Comparison of ENCODE assay signal across 19 cellular contexts in the genomic region with DNA sequence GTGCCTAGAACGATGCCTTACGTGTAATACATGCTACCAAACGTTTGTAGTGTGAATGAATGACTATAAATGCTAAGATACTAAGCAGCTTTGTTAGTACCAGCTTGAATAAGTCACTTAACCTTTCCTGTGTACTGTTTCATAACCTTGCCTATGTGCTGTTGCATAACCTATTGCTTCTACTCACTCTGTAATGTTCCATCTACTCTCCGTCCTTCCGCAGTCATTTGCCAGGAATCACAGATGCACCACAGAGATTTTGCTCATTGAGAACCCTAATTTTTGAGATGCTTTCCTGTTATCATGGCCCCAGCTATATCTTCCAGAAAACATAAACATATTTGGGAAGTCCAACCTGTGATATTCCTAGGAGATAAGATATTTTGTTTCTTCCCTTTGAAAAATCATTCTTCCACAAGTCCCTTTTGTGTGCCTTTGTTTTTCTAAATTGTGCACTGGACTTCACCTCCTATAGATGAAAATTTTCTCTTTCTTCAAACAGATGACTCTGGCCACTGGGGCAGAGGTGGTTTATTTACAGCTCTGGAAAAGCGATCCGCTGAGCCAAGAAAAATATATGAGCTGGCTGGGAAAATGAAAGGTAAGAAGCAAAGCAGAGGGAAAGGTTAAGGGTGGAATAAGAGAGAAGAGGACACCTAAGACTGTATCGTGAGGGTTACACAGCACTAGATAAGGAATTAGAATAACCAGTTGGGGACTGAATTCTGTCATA.
"Had no signal": no experiment of that assay in that cellular context is flagged by ENCODE, and none has a peak within 500 bp of the region (broad histone marks: within the 10 kb centered on the region; RNA-seq: fewer than 3 reads in every experiment).

No MANE protein-coding gene starts in this region.

- H3K27me3 Mint-ChIP-seq: activated CD4-positive, alpha-beta memory T cell treated with anti-CD3 and anti-CD28 coated beads, Interleukin-2, amount 10 ng/mL, durations not matched to agents 7 days and 5 days; activated T-cell treated with anti-CD3 and anti-CD28 coated beads, Interleukin-2, amount 50 U/mL, for 24 hours; brain; dendritic cell treated with granulocyte-macrophage colony-stimulating factor and Interleukin-4, amounts not matched to agents 40 ng/mL and 50 ng/mL, for 4 days had no signal

- H3K9me3 ChIP-seq: transverse colon, vagina had no signal

- H3K27ac Mint-ChIP-seq: activated CD4-positive, alpha-beta memory T cell treated with anti-CD3 and anti-CD28 coated beads, Interleukin-2, amount 10 ng/mL, durations not matched to agents 7 days and 5 days; activated T-cell treated with anti-CD3 and anti-CD28 coated beads, Interleukin-2, amount 50 U/mL, for 24 hours; brain; dendritic cell treated with granulocyte-macrophage colony-stimulating factor and Interleukin-4, amounts not matched to agents 40 ng/mL and 50 ng/mL, for 4 days; nephron progenitor cell; WTC11 had no signal

- FAIRE-seq: kidney, small intestine, TTC549 had no signal

- H3K27me3 ChIP-seq: transverse colon, vagina had no signal

- H3K4me3 Mint-ChIP-seq: activated CD4-positive, alpha-beta memory T cell treated with anti-CD3 and anti-CD28 coated beads, Interleukin-2, amount 10 ng/mL, durations not matched to agents 7 days and 5 days; activated T-cell treated with anti-CD3 and anti-CD28 coated beads, Interleukin-2, amount 50 U/mL, for 24 hours; brain; dendritic cell treated with granulocyte-macrophage colony-stimulating factor and Interleukin-4, amounts not matched to agents 40 ng/mL and 50 ng/mL, for 4 days; nephron progenitor cell; WTC11 had no signal

- H3K4me1 Mint-ChIP-seq: brain, nephron progenitor cell had no signal

- H3K4me3 ChIP-seq: transverse colon, vagina had no signal

- H3K9me3 Mint-ChIP-seq: activated CD4-positive, alpha-beta memory T cell treated with anti-CD3 and anti-CD28 coated beads, Interleukin-2, amount 10 ng/mL, durations not matched to agents 7 days and 5 days; activated T-cell treated with anti-CD3 and anti-CD28 coated beads, Interleukin-2, amount 50 U/mL, for 24 hours; dendritic cell treated with granulocyte-macrophage colony-stimulating factor and Interleukin-4, amounts not matched to agents 40 ng/mL and 50 ng/mL, for 4 days; nephron progenitor cell; WTC11 had no signal

- H3K4me1 ChIP-seq: transverse colon had no signal

- DNase-seq: activated CD4-positive, alpha-beta memory T cell treated with anti-CD3 and anti-CD28 coated beads, Interleukin-2, amount 10 ng/mL, durations not matched to agents 7 days and 5 days; activated CD4-positive, alpha-beta T cell treated with anti-CD3 and anti-CD28 coated beads for 4 hours; activated effector memory CD4-positive, alpha-beta T cell treated with Interleukin-2 at 50 U/mL for 16 hours; activated naive CD4-positive, alpha-beta T cell treated with anti-CD3 and anti-CD28 coated beads, Interleukin-2, amount 50 U/mL, for 16 hours; activated T-cell treated with anti-CD3 and anti-CD28 coated beads, Interleukin-2, amount 50 U/mL, for 24 hours; cerebellar nuclear complex; hippocampal formation; kidney; nephron progenitor cell; small intestine; stimulated activated naive CD8-positive, alpha-beta T cell treated with anti-CD3 and anti-CD28 coated beads, Interleukin-15, Interleukin-2, amounts not matched to agents 100 U/mL and 50 U/mL, for 24 hours; T-helper 2 cell; transverse colon had no signal

- H3K27ac ChIP-seq: epithelial cell of prostate, transverse colon, vagina had no signal

- ATAC-seq: stimulated activated naive CD8-positive, alpha-beta T cell treated with anti-CD3 and anti-CD28 coated beads, Interleukin-15, Interleukin-2, amounts not matched to agents 100 U/mL and 50 U/mL, for 24 hours; WTC11 had no signal
